Comparison of ENCODE assay signal across 19 cellular contexts in the genomic region with DNA sequence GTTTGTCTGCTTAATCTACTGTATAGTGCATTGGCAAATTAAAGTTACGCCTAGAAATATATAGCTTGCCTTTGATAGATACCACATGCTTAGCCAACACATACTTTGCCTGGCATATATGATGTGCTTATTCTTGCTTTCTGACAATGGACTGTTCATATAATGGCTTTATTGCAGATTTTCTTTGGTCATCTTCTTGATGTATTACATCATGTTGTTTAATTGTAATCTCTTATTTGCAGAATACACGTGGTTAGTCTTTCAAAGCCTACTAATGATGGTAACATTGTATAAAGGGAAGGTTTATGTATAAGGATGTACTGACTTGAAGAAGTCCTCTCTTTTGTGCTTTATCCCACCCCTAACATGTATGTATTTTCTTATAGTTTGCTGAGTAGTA.
"Had no signal": no experiment of that assay in that cellular context is flagged by ENCODE, and none has a peak within 500 bp of the region (broad histone marks: within the 10 kb centered on the region; RNA-seq: fewer than 3 reads in every experiment).

No MANE protein-coding gene starts in this region.

- H3K36me3 Mint-ChIP-seq: activated naive CD8-positive, alpha-beta T cell; naive B cell; T-cell; WTC11 had no signal

- H3K27me3 ChIP-seq: adrenal gland, neutrophil, ovary, right atrium auricular region, thyroid gland had no signal

- H3K4me1 ChIP-seq: adrenal gland, heart left ventricle, lower lobe of right lung, psoas muscle, right atrium auricular region, spleen, thyroid gland had no signal

- ATAC-seq: activated T-helper 17 cell treated with anti-CD3 and anti-CD28 coated beads, Interleukin-2, amount 50 U/mL, for 72 hours; heart left ventricle; left lobe of liver; lower lobe of right lung; psoas muscle; T-cell; WTC11 had no signal

- H3K4me3 Mint-ChIP-seq: activated naive CD8-positive, alpha-beta T cell; activated T-helper 17 cell treated with anti-CD3 and anti-CD28 coated beads, Interleukin-2, amount 50 U/mL, for 72 hours; naive B cell; T-cell; WTC11 had no signal

- DNase-seq: activated T-cell treated with anti-CD3 and anti-CD28 coated beads, Interleukin-2, amount 50 U/mL, for 1 hour; adrenal gland; cortex of kidney; heart left ventricle; lower lobe of right lung; naive B cell; ovary; psoas muscle; spleen; stimulated activated CD4-positive, alpha-beta T cell treated with anti-CD3 and anti-CD28 coated beads, Interleukin-4, amount 100 ng/mL, for 1 hour; stimulated activated naive CD4-positive, alpha-beta T cell treated with Interleukin-2 at 50 U/mL for 16 hours; T-cell; thyroid gland had no signal

- H3K4me3 ChIP-seq: adrenal gland, heart left ventricle, lower lobe of right lung, ovary, psoas muscle, right atrium auricular region, spleen, thyroid gland had no signal

- H3K4me1 Mint-ChIP-seq: activated T-helper 17 cell treated with anti-CD3 and anti-CD28 coated beads, Interleukin-2, amount 50 U/mL, for 72 hours; naive B cell; T-cell; WTC11 had no signal

- H3K36me3 ChIP-seq: adrenal gland, heart left ventricle, lower lobe of right lung, neutrophil, ovary, right atrium auricular region, spleen, thyroid gland had no signal

- H3K27ac ChIP-seq: adrenal gland, heart left ventricle, lower lobe of right lung, neutrophil, ovary, psoas muscle, right atrium auricular region, spleen, thyroid gland had no signal

- H3K9me3 ChIP-seq: adrenal gland, heart left ventricle, lower lobe of right lung, neutrophil, ovary, psoas muscle, right atrium auricular region, spleen, thyroid gland had no signal

- H3K9me3 Mint-ChIP-seq: activated T-helper 17 cell treated with anti-CD3 and anti-CD28 coated beads, Interleukin-2, amount 50 U/mL, for 72 hours; naive B cell; T-cell; WTC11 had no signal

- H3K27ac Mint-ChIP-seq: activated naive CD8-positive, alpha-beta T cell; activated T-helper 17 cell treated with anti-CD3 and anti-CD28 coated beads, Interleukin-2, amount 50 U/mL, for 72 hours; naive B cell; T-cell; WTC11 had no signal
